15 cellular contexts compared by ENCODE assay signal in the genomic region with DNA sequence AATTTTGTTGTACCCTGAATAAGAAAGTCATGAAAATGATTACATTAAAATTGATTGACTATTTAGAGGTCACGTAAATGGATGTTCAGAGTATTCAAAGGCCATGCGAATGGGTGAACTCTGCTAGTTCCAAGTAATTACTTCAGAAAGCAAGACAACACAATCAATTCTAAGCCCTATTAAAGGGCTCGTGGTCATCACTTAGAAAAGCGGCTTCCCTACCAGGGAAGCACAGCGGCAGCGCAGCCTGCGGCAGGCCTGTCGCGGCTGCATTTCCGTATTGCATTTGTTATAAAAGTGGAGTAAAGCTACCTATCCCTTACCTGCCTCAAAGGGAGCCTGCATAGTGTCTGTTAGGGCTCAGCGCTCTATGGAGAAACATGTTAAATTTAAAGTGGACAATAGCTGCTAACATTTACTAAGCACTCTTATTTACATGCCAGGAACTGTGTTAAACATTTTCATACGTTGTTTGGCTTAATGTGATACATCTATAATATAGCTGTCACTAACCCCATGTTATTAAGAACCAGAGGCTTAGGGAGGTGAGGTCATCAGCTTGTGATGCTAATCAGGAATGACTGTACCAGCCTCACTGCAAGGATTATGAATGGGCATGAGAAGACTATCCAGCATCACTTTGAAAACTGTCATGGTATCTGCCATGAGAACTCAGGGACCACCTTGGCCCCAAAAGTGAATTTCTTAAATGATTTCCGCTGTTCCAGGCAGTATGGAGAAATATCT.
DNase-seq lines count a peak whose midpoint lies in the region; ATAC-seq and TF ChIP-seq lines count a peak whose summit lies in the region.
"Had no signal": no experiment of that assay in that cellular context is flagged by ENCODE, and none has a peak within 500 bp of the region (broad histone marks: within the 10 kb centered on the region; RNA-seq: fewer than 3 reads in every experiment).

No MANE protein-coding gene starts in this region.

- no peak overlapping the region for H3K27ac ChIP-seq in hepatocyte
- H3K27ac ChIP-seq: C4-2B had no signal

- no peaks in the 10 kb centered on the region for H3K9me2 ChIP-seq in hepatocyte (replicated peaks; ENCODE audit: insufficient read depth)

- peaks cover 81% of the 10 kb centered on the region for H3K4me1 Mint-ChIP-seq in T-helper 2 cell treated with Interferon-gamma antibody and Interleukin-4, amounts not matched to agents 5 μg/mL and 100 μg/mL, for 36 hours (ENCODE audit: low read depth)

- peak; percentile 55 for DNase-seq in stimulated activated CD4-positive, alpha-beta T cell treated with anti-CD3 and anti-CD28 coated beads, Interleukin-1b, Interleukin-23, amount 100 ng/mL, for 48 hours
- no peak for DNase-seq in stimulated activated CD4-positive, alpha-beta T cell treated with anti-CD3 and anti-CD28 coated beads, Interleukin-12 subunit alpha, Interleukin-12 subunit beta, amount 100 ng/mL, for 4 hours
- peak; percentile 54 for DNase-seq in T-helper 2 cell treated with Interferon-gamma antibody and Interleukin-4, amounts not matched to agents 5 μg/mL and 100 μg/mL, for 36 hours (ENCODE audit: low spot score)
- DNase-seq in hepatocyte (ENCODE audit: low spot score) (no peak), NCI-H526 (lab: John Stamatoyannopoulos, UW) (no peak), NCI-H2171 (lab: John Stamatoyannopoulos, UW) (no peak), OCI-M2 (lab: John Stamatoyannopoulos, UW; ENCODE audit: unreplicated experiment) (no peak)
- DNase-seq: amygdala; effector CD8-positive, alpha-beta T cell; NCI-H446 treated with DMSO at 0.1 percent for 48 hours; trophoblast cell had no signal

- no peak overlapping the region for H3K4me3 ChIP-seq in hepatocyte

- H3K27me3 ChIP-seq in hepatocyte: no peaks in the 10 kb centered on the region

- H3K79me2 ChIP-seq in hepatocyte: no peaks in the 10 kb centered on the region

- no peaks in the 10 kb centered on the region for H3K9me3 Mint-ChIP-seq in T-helper 2 cell treated with Interferon-gamma antibody and Interleukin-4, amounts not matched to agents 5 μg/mL and 100 μg/mL, for 36 hours

- H2AFZ ChIP-seq in hepatocyte: no peak overlapping the region

- no peaks in the 10 kb centered on the region for H3K9me3 ChIP-seq in hepatocyte (ENCODE audit: low read depth)

- H3K36me3 Mint-ChIP-seq in T-helper 2 cell treated with Interferon-gamma antibody and Interleukin-4, amounts not matched to agents 5 μg/mL and 100 μg/mL, for 36 hours (ENCODE audit: low read depth): peaks cover 93% of the 10 kb centered on the region
- H3K36me3 Mint-ChIP-seq: mesothelial cell of epicardium had no signal

- no peaks in the 10 kb centered on the region for H3K36me3 ChIP-seq in hepatocyte (replicated peaks; ENCODE audit: insufficient read depth, low read depth)

- H4K20me1 ChIP-seq in hepatocyte (ENCODE audit: insufficient read depth, poor library complexity, severe bottlenecking): no peaks in the 10 kb centered on the region

- no peak overlapping the region for H3K4me3 Mint-ChIP-seq in T-helper 2 cell treated with Interferon-gamma antibody and Interleukin-4, amounts not matched to agents 5 μg/mL and 100 μg/mL, for 36 hours

- no peak for TF ChIP-seq CTCF in hepatocyte (IDR thresholded peaks at IDR 0.05; ENCODE audit: poor library complexity)

- H3K27ac Mint-ChIP-seq in T-helper 2 cell treated with Interferon-gamma antibody and Interleukin-4, amounts not matched to agents 5 μg/mL and 100 μg/mL, for 36 hours: no peak overlapping the region

- ATAC-seq in HG02759 (IDR thresholded peaks at IDR 0.05; ENCODE audit: unreplicated experiment): no peak
- ATAC-seq: Right ventricle myocardium inferior had no signal

- no peaks in the 10 kb centered on the region for H3K27me3 Mint-ChIP-seq in T-helper 2 cell treated with Interferon-gamma antibody and Interleukin-4, amounts not matched to agents 5 μg/mL and 100 μg/mL, for 36 hours (ENCODE audit: low read depth)

- H3K4me2 ChIP-seq in hepatocyte: peak overlapping the region; percentile 65

- WGBS in hepatocyte (ENCODE audit: low lambda C conversion rate, missing lambda C conversion rate): 91% methylated on average over 13 of the region's 13 CpGs

- H3K4me1 ChIP-seq in hepatocyte (ENCODE audit: insufficient read depth): no peaks in the 10 kb centered on the region

Comparison
In these comparisons a context has a peak if more than half of its experiments do, and no peak if none do; other contexts are left out.
1. DNase-seq: peak in stimulated activated CD4-positive, alpha-beta T cell treated with anti-CD3 and anti-CD28 coated beads, Interleukin-1b, Interleukin-23, amount 100 ng/mL, for 48 hours (single experiment) and T-helper 2 cell treated with Interferon-gamma antibody and Interleukin-4, amounts not matched to agents 5 μg/mL and 100 μg/mL, for 36 hours (single experiment); none in stimulated activated CD4-positive, alpha-beta T cell treated with anti-CD3 and anti-CD28 coated beads, Interleukin-12 subunit alpha, Interleukin-12 subunit beta, amount 100 ng/mL, for 4 hours (single experiment), hepatocyte (single experiment), NCI-H526 (0 of 2), NCI-H2171 (single experiment) and OCI-M2 (single experiment).